ENCODE assay signal across 8 cellular contexts in genomic region chr3:138187296-138188012, GRCh38. TPM values are rescaled to one million over a fixed set of nuclear protein-coding genes. Genes with fewer than 3 reads are reported as not detected.
DNase-seq lines count a peak whose midpoint lies in the region; ATAC-seq, FAIRE-seq and TF ChIP-seq lines count a peak whose summit lies in the region.

Gene ARMC8 (plus strand): TSS chr3:138187301. CDS start chr3:138187555, 254 bp downstream.

- H3K36me3 ChIP-seq in esophagus squamous epithelium = peaks cover 0 to 3% (median 0%) of the 10 kb centered on the region in 3 donors

- peak; percentile 61 for DNase-seq in Ammon's horn (ENCODE audit: low spot score)
- peak; percentile 68 for DNase-seq in NCI-H2171 (lab: John Stamatoyannopoulos, UW)
- no peak for DNase-seq in activated CD8-positive, alpha-beta memory T cell treated with anti-CD3 and anti-CD28 coated beads, Interleukin-2, amount 10 ng/mL, durations not matched to agents 7 days and 5 days
- DNase-seq in esophagus squamous epithelium (lab: John Stamatoyannopoulos, UW) = peak; percentile 23
- peak; percentile 59 for DNase-seq in myocyte (ENCODE audit: low read depth)
- DNase-seq in urothelium cell line (ENCODE audit: low spot score) = peak; percentile 46

- H3K36me3 Mint-ChIP-seq in activated CD8-positive, alpha-beta memory T cell treated with anti-CD3 and anti-CD28 coated beads, Interleukin-2, amount 10 ng/mL, durations not matched to agents 7 days and 5 days = peaks cover 8% of the 10 kb centered on the region

- H3K4me1 ChIP-seq in esophagus squamous epithelium = peaks cover 0 to 44% (median 14%) of the 10 kb centered on the region in 3 donors

- peaks cover 33% of the 10 kb centered on the region for H3K4me1 Mint-ChIP-seq in activated CD8-positive, alpha-beta memory T cell treated with anti-CD3 and anti-CD28 coated beads, Interleukin-2, amount 10 ng/mL, durations not matched to agents 7 days and 5 days

- CTCF ChIA-PET in activated CD8-positive, alpha-beta memory T cell treated with anti-CD3 and anti-CD28 coated beads, Interleukin-2, amount 10 ng/mL, durations not matched to agents 7 days and 5 days (lab: Charles Lee) = interaction anchor here (1.3 to 2.5 kb wide), 5 partner anchors 11 to 160 kb away, joined by 4 to 15 read pairs (median 5); partner anchors contain the start of genes DBR1 and NME9

- peaks cover 17% of the 10 kb centered on the region for H3K27me3 Mint-ChIP-seq in activated CD8-positive, alpha-beta memory T cell treated with anti-CD3 and anti-CD28 coated beads, Interleukin-2, amount 10 ng/mL, durations not matched to agents 7 days and 5 days

- TF ChIP-seq CTCF in esophagus squamous epithelium (IDR thresholded peaks at IDR 0.05) = no peak

- peaks cover 0 to 11% (median 0%) of the 10 kb centered on the region in 4 donors for H3K27me3 ChIP-seq in esophagus squamous epithelium

- 0 to 3% methylated on average over 2 to 7 of the region's 59 CpGs for WGBS in esophagus squamous epithelium, 2 donors

- H3K4me3 ChIP-seq in esophagus squamous epithelium = peak within 1 kb of the TSS; percentile 81 to 98 (median 94)

- peak; percentile 53 for ATAC-seq in GM18505 (IDR thresholded peaks at IDR 0.05; ENCODE audit: unreplicated experiment)
- peak; percentile 63 for ATAC-seq in HG02885 (IDR thresholded peaks at IDR 0.05; ENCODE audit: poor library complexity, unreplicated experiment)
- peak; percentile 77 for ATAC-seq in activated CD8-positive, alpha-beta memory T cell treated with anti-CD3 and anti-CD28 coated beads, Interleukin-2, amount 10 ng/mL, durations not matched to agents 7 days and 5 days

- H3K27ac Mint-ChIP-seq in activated CD8-positive, alpha-beta memory T cell treated with anti-CD3 and anti-CD28 coated beads, Interleukin-2, amount 10 ng/mL, durations not matched to agents 7 days and 5 days = peak within 1 kb of the TSS; percentile 97

- no peaks in the 10 kb centered on the region for H3K9me3 ChIP-seq in esophagus squamous epithelium

- no peak for FAIRE-seq in urothelium cell line (lab: Jason Lieb, UNC)

- intact Hi-C loops in esophagus squamous epithelium (cut with DNase I) = no loop called here

- H3K9me3 Mint-ChIP-seq in activated CD8-positive, alpha-beta memory T cell treated with anti-CD3 and anti-CD28 coated beads, Interleukin-2, amount 10 ng/mL, durations not matched to agents 7 days and 5 days (ENCODE audit: low read depth) = no peaks in the 10 kb centered on the region

- H3K4me3 Mint-ChIP-seq in activated CD8-positive, alpha-beta memory T cell treated with anti-CD3 and anti-CD28 coated beads, Interleukin-2, amount 10 ng/mL, durations not matched to agents 7 days and 5 days = peak within 1 kb of the TSS; percentile 85

- TF ChIP-seq POLR2A in GM18505 (IDR thresholded peaks at IDR 0.05; ENCODE audit: borderline replicate concordance, extremely low read depth, insufficient read depth, insufficient read length) = peak; percentile 69
- TF ChIP-seq POLR2A in esophagus squamous epithelium (IDR thresholded peaks at IDR 0.05) = peak in 3 of 4 donors; percentile 51 to 81 (median 72)

- H3K27ac ChIP-seq in esophagus squamous epithelium = peak within 1 kb of the TSS; percentile 93 to 99 (median 98)

RNA-seq across cellular contexts. Expression of gene ARMC8, which starts in this region (rescaled TPM):
- 10 to 100 TPM; 48.4 to 54.3 TPM for total RNA-seq in activated CD8-positive, alpha-beta memory T cell treated with anti-CD3 and anti-CD28 coated beads, Interleukin-2, amount 10 ng/mL, durations not matched to agents 7 days and 5 days
- 10 to 100 TPM; 29.7 to 59.3 (median 34.6) TPM for total RNA-seq in esophagus squamous epithelium
- 47.9 and 57.1 TPM in 2 replicates for total RNA-seq in myocyte
- 18.7 TPM for polyA plus RNA-seq in myocyte (2012)
